17 cellular contexts compared by ENCODE assay signal in the genomic region with DNA sequence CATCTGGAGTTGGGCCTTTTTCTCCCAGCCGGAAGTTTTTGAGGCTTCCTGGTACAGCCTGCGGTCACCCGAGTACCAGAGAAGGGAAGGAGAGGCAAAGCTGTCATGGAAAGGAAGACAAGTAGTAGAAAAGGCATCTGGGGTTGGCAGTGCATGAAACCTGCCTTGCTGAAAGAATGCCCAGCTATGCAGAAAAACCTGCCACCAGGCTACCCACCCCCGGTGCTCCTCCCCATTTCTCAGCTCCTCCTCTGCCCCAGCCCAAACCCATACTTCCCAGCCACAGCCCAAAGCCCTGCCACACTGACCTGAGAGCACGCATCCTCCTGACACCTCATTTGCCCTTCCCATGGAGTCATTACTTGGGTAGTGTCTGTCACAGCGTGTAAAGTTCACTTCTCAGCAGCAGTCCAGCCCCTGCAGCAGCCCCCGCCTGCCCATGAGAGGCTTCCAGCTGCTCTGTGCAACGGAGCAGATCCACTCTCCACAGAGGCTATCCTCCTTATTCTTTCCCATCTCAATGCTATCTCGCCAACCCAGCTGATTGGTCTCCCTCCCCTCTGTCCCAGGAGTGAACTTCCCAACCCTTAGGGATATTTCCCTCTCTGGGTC. TPM values are rescaled to one million over a fixed set of nuclear protein-coding genes. Genes with fewer than 3 reads are reported as not detected.
"Had no signal": no experiment of that assay in that cellular context is flagged by ENCODE, and none has a peak within 500 bp of the region (broad histone marks: within the 10 kb centered on the region; RNA-seq: fewer than 3 reads in every experiment).

No MANE protein-coding gene starts in this region.

- DNase-seq: activated effector memory CD4-positive, alpha-beta T cell treated with anti-CD3 and anti-CD28 coated beads, Interleukin-2, amount 50 U/mL, for 16 hours; activated T-cell treated with anti-CD3 and anti-CD28 coated beads, Interleukin-2, amount 50 U/mL, for 24 hours; amniotic stem cell; body of pancreas; effector memory CD4-positive, alpha-beta T cell; erythroblast; mammary epithelial cell; nephron progenitor cell; pancreas; retina; SW 1271 had no signal

- H3K4me1 ChIP-seq: body of pancreas, pancreas, tibial nerve had no signal

- H3K9me3 ChIP-seq: body of pancreas, pancreas, tibial nerve had no signal

- H3K27ac Mint-ChIP-seq: activated naive CD4-positive, alpha-beta T cell treated with anti-CD3 and anti-CD28 coated beads, Interleukin-2, amount 50 U/mL, for 72 hours; activated T-cell treated with anti-CD3 and anti-CD28 coated beads, Interleukin-2, amount 50 U/mL, for 24 hours; nephron progenitor cell; T-helper 2 cell treated with Interferon-gamma antibody and Interleukin-4, amounts not matched to agents 5 μg/mL and 100 μg/mL, for 36 hours had no signal

- H3K27me3 ChIP-seq: body of pancreas, pancreas had no signal

- H3K27ac ChIP-seq: body of pancreas, pancreas, skin epidermis, tibial nerve had no signal

- H3K36me3 Mint-ChIP-seq: activated naive CD4-positive, alpha-beta T cell treated with anti-CD3 and anti-CD28 coated beads, Interleukin-2, amount 50 U/mL, for 72 hours had no signal

- H3K36me3 ChIP-seq: pancreas, tibial nerve had no signal

- H3K4me3 ChIP-seq: body of pancreas, pancreas, skin epidermis, tibial nerve had no signal

- H3K4me3 Mint-ChIP-seq: activated T-cell treated with anti-CD3 and anti-CD28 coated beads, Interleukin-2, amount 50 U/mL, for 24 hours; nephron progenitor cell; T-helper 2 cell treated with Interferon-gamma antibody and Interleukin-4, amounts not matched to agents 5 μg/mL and 100 μg/mL, for 36 hours had no signal

- H3K9me3 Mint-ChIP-seq: activated naive CD4-positive, alpha-beta T cell treated with anti-CD3 and anti-CD28 coated beads, Interleukin-2, amount 50 U/mL, for 72 hours; activated T-cell treated with anti-CD3 and anti-CD28 coated beads, Interleukin-2, amount 50 U/mL, for 24 hours; T-helper 2 cell treated with Interferon-gamma antibody and Interleukin-4, amounts not matched to agents 5 μg/mL and 100 μg/mL, for 36 hours had no signal

RNA-seq across cellular contexts. Expression of a gene that starts 40.4 kb away (rescaled TPM):
- total RNA-seq: body of pancreas, fibroblast of villous mesenchyme, mammary epithelial cell, subcutaneous adipose tissue had no signal
